ENCODE assay signal across 9 cellular contexts in the genomic region with DNA sequence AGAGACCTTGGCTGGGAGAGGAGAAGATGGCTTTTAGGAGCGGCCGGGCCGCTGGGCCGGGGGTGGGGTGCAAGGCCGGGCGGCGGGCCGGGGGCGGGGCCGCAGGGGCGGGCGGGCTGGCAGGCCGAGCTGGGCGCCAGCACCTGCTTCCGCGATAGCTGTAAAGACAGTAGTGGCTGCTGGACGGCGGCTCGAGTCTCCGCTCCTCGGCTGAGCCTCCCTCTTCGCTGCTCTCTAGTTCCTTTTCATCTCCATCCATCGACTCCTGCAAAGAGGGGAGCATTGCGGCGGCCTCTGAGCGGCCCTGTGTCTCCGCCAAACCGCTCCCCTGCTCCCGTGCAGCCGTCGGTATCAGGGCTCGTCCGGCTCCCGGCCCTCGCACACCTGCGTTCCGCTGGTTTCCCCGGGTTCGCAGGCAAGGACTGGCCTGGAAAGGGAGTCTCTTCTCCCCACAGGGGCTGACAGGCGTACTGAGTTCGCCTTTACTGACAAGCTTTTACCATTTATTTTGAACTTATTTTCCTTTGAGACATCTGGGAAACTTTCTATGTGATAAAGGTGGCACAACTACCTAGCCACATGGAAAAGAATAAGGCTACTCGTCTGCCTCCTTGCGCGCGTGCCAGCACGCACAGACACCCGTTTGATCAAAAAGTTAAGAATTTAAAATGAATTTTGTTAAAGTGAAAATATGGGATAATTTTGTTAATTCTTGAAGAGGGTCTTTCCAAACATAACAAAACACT. TPM values are rescaled to one million over a fixed set of nuclear protein-coding genes. Genes with fewer than 3 reads are reported as not detected.
DNase-seq lines count a peak whose midpoint lies in the region; ATAC-seq, FAIRE-seq and TF ChIP-seq lines count a peak whose summit lies in the region.
"Had no signal": no experiment of that assay in that cellular context is flagged by ENCODE, and none has a peak within 500 bp of the region (broad histone marks: within the 10 kb centered on the region; RNA-seq: fewer than 3 reads in every experiment).

A gene with protein sequence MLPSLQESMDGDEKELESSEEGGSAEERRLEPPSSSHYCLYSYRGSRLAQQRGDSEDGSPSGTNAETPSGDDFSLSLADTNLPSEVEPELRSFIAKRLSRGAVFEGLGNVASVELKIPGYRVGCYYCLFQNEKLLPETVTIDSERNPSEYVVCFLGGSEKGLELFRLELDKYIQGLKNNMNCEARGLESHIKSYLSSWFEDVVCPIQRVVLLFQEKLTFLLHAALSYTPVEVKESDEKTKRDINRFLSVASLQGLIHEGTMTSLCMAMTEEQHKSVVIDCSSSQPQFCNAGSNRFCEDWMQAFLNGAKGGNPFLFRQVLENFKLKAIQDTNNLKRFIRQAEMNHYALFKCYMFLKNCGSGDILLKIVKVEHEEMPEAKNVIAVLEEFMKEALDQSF (minus strand): TSS at position 317 of the 746 bp plus-strand sequence. CDS start 34 bp downstream, at position 283.

- peaks cover 0 to 6% of the 10 kb centered on the region in 2 donors for H3K4me1 ChIP-seq in kidney (ENCODE audit: control insufficient read depth in 1 of 2, insufficient read depth in 1 of 2, low read depth in 1 of 2, low read length in 2 of 2)

- H3K4me1 Mint-ChIP-seq in central memory CD8-positive, alpha-beta T cell, result peaks cover 12% of the 10 kb centered on the region

- H3K9me3 Mint-ChIP-seq in central memory CD8-positive, alpha-beta T cell, result no peaks in the 10 kb centered on the region

- peak within 1 kb of the TSS; percentile 92 for H3K4me3 Mint-ChIP-seq in central memory CD8-positive, alpha-beta T cell

- peaks cover 14% of the 10 kb centered on the region for H3K36me3 Mint-ChIP-seq in central memory CD8-positive, alpha-beta T cell (ENCODE audit: insufficient read depth)

- peak within 1 kb of the TSS; percentile 97 for H3K27ac Mint-ChIP-seq in central memory CD8-positive, alpha-beta T cell (ENCODE audit: low read depth)

- intact Hi-C loops in kidney (cut with DNase I), result no loop called here

- no peaks in the 10 kb centered on the region for H3K36me3 ChIP-seq in kidney (ENCODE audit: control insufficient read depth in 1 of 2, insufficient read depth in 2 of 2, low read length in 2 of 2)

- H3K9me3 ChIP-seq in kidney (ENCODE audit: control insufficient read depth in 1 of 2, low read length in 2 of 2), result no peaks in the 10 kb centered on the region

- peak; percentile 70 to 81 for DNase-seq in NCI-H524 (lab: John Stamatoyannopoulos, UW)
- no peak for DNase-seq in NCI-H524 treated with DMSO at 0.1 percent for 48 hours (lab: John Stamatoyannopoulos, UW)
- DNase-seq in NCI-H2227 (lab: John Stamatoyannopoulos, UW; ENCODE audit: unreplicated experiment), result peak; percentile 85
- peak; percentile 74 for DNase-seq in activated CD4-positive, CD25-positive, alpha-beta regulatory T cell treated with anti-CD3 and anti-CD28 coated beads, Interleukin-2, amount 50 U/mL, for 72 hours
- DNase-seq in central memory CD8-positive, alpha-beta T cell (ENCODE audit: low spot score in 2 of 2), result peak; percentile 68 to 69
- peak; percentile 92 for DNase-seq in kidney
- DNase-seq in stimulated activated CD4-positive, alpha-beta T cell treated with anti-CD3 and anti-CD28 coated beads, Interleukin-15, amount 100 ng/mL, for 1 hour (ENCODE audit: low read depth in 1 of 2, low spot score in 1 of 2), result peak; percentile 67 to 79

- ATAC-seq in HG03045 (IDR thresholded peaks at IDR 0.05; ENCODE audit: unreplicated experiment), result peak; percentile 86
- peak; percentile 77 for ATAC-seq in central memory CD8-positive, alpha-beta T cell (replicated peaks; ENCODE audit: extremely low read depth, poor library complexity, severe bottlenecking)

- peak within 1 kb of the TSS; percentile 68 to 75 for H3K27ac ChIP-seq in kidney (ENCODE audit: low read depth in 2 of 2, low read length in 2 of 2)

- TF ChIP-seq CTCF in kidney (IDR thresholded peaks at IDR 0.05; ENCODE audit: borderline replicate concordance, extremely low read depth, insufficient read depth), result no peak

- no peaks in the 10 kb centered on the region for H3K27me3 Mint-ChIP-seq in central memory CD8-positive, alpha-beta T cell

- no peak for FAIRE-seq in kidney (lab: Jason Lieb, UNC)
- FAIRE-seq: G401.6 had no signal

- peak within 1 kb of the TSS; percentile 78 to 82 for H3K4me3 ChIP-seq in kidney (ENCODE audit: low read length in 2 of 2)

- peak within 1 kb of the TSS; percentile 54 to 77 for H3K9ac ChIP-seq in kidney (ENCODE audit: low read length in 2 of 2)

RNA-seq across cellular contexts. Expression of the gene that starts here (rescaled TPM):
- 19.4 TPM for total RNA-seq in kidney
- polyA plus RNA-seq in kidney (ENCODE audit: insufficient read depth, low read depth, low replicate concordance), result 31.6 TPM
